Comparison of ENCODE assay signal across 2 cellular contexts in genomic region chr6:28446818-28447511, GRCh38.
TF ChIP-seq lines count a peak whose summit lies in the region.

No MANE protein-coding gene starts in this region.

TF ChIP-seq in HEK293T, 16 proteins besides CTCF, POLR2A, EP300 and RAD21:
- TF ChIP-seq HDGF (IDR thresholded peaks at IDR 0.05; ENCODE audit: borderline replicate concordance): no peak
- no peak for TF ChIP-seq ARNT (IDR thresholded peaks at IDR 0.05)
- TF ChIP-seq L3MBTL2 (conservative IDR thresholded peaks at IDR 0.05): peak; percentile 65
- TF ChIP-seq FOXK2 (IDR thresholded peaks at IDR 0.05): no peak
TF ChIP-seq in HEK293T: peak in this region for 1.

TF ChIP-seq in GM12878, 131 proteins besides CTCF, POLR2A, EP300 and RAD21 (continued from another document):
- TF ChIP-seq DPF2 (IDR thresholded peaks at IDR 0.05): no peak
- no peak for TF ChIP-seq ZBTB40 (IDR thresholded peaks at IDR 0.05; ENCODE audit: borderline replicate concordance)
- no peak for TF ChIP-seq PRDM15 (CRISPR knock-in tag; IDR thresholded peaks at IDR 0.05)
